14 cellular contexts compared by ENCODE assay signal in genomic region chr19:8702350-8702749, GRCh38. TPM values are rescaled to one million over a fixed set of nuclear protein-coding genes. Genes with fewer than 3 reads are reported as not detected.
DNase-seq lines count a peak whose midpoint lies in the region; ATAC-seq and TF ChIP-seq lines count a peak whose summit lies in the region.
"Had no signal": no experiment of that assay in that cellular context is flagged by ENCODE, and none has a peak within 500 bp of the region (broad histone marks: within the 10 kb centered on the region; RNA-seq: fewer than 3 reads in every experiment).

No MANE protein-coding gene starts in this region.

- TF ChIP-seq CTCF in lower leg skin (IDR thresholded peaks at IDR 0.05): no peak

- no peak overlapping the region for H3K4me3 ChIP-seq in lower leg skin (ENCODE audit: low read depth, poor library complexity, severe bottlenecking)
- H3K4me3 ChIP-seq: lung had no signal

- TF ChIP-seq POLR2A in lower leg skin (IDR thresholded peaks at IDR 0.05): no peak

- 25 to 32% methylated on average over 5 of the region's 5 CpGs for WGBS in lower leg skin, 2 donors

- intact Hi-C loops in lower leg skin (cut with DNase I; ENCODE audit: low total_unique reads): no loop called here

- ATAC-seq in GM19397 (IDR thresholded peaks at IDR 0.05; ENCODE audit: unreplicated experiment): no peak

- DNase-seq in Daoy (ENCODE audit: low read depth) (peak; percentile 43), OCI-M1 (lab: John Stamatoyannopoulos, UW) (peak; percentile 91), SW480 (ENCODE audit: low spot score) (no peak), lower leg skin (ENCODE audit: low spot score in 2 of 2) (no peak), hippocampal formation (lab: John Stamatoyannopoulos, UW) (no peak)
- DNase-seq in activated T-cell treated with anti-CD3 and anti-CD28 coated beads, Interleukin-2, amount 50 U/mL, for 48 hours: peak; percentile 54 to 55
- peak; percentile 57 for DNase-seq in stimulated activated CD4-positive, alpha-beta T cell treated with anti-CD3 and anti-CD28 coated beads, Interleukin-15, amount 100 ng/mL, for 24 hours
- DNase-seq: DMS153, foreskin melanocyte, NCI-H2081 treated with DMSO at 0.1 percent for 48 hours, retina had no signal

RNA-seq across cellular contexts. Expression of gene ACTL9, which starts 3.8 kb away (rescaled TPM):
- total RNA-seq in Daoy (2014; rRNA removed; shearing (Covaris generic)): not detected in 2 replicates
- not detected for total RNA-seq in lower leg skin
- total RNA-seq: HT-29, lung had no signal

RNA-seq across cellular contexts. Expression of gene OR2Z1, which starts 19.1 kb away (rescaled TPM):
- total RNA-seq in Daoy (2014; rRNA removed; shearing (Covaris generic)): not detected in 2 replicates
- total RNA-seq in lower leg skin: not detected
- total RNA-seq: HT-29, lung had no signal

Comparison
In these comparisons a context has a peak if more than half of its experiments do, and no peak if none do; other contexts are left out.
1. DNase-seq: peak in Daoy (single experiment), OCI-M1 (single experiment), activated T-cell treated with anti-CD3 and anti-CD28 coated beads, Interleukin-2, amount 50 U/mL, for 48 hours (2 of 2) and stimulated activated CD4-positive, alpha-beta T cell treated with anti-CD3 and anti-CD28 coated beads, Interleukin-15, amount 100 ng/mL, for 24 hours (single experiment); none in SW480 (single experiment), lower leg skin (0 of 2) and hippocampal formation (0 of 2).